22 cellular contexts compared by ENCODE assay signal in the genomic region with DNA sequence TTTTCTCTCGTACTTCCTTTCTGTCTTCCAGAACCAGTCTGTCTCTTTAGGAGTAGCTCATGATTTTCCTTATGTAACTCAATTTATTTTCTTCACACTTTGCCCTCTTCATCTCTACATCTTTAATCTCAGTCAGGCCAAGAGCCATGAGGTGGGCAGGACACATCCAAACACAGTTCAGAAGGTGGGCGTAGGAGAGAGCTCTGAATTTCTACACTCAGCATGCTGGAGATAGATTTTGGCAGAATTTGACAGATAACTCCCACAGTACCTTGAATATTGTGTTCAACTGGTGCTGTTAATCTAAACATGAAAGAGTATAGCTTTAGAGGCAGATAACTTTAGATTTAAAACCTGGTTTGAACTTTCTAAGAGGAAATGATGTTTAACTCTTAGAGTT.
"Had no signal": no experiment of that assay in that cellular context is flagged by ENCODE, and none has a peak within 500 bp of the region (broad histone marks: within the 10 kb centered on the region; RNA-seq: fewer than 3 reads in every experiment).

No MANE protein-coding gene starts in this region.

- H3K27me3 ChIP-seq: MG63, SJSA1 had no signal

- H3K9me3 ChIP-seq: MG63, SJSA1 had no signal

- DNase-seq: IMR-90, Karpas-422, KG1, MG63, NCI-H1092, NCI-H1105 treated with DMSO at 0.1 percent for 48 hours, NCI-H1417 treated with DMSO at 0.1 percent for 48 hours, NCI-H146, NCI-H1694 treated with DMSO at 0.1 percent for 48 hours, NCI-H1930, NCI-H2081, NCI-H2107, NCI-H226, NCI-H446, NCI-H510A, NCI-H524 treated with DMSO at 0.1 percent for 48 hours, NCI-H69, Right ventricle myocardium superior, RPMI8226, SIG-M5 had no signal

- H3K4me3 ChIP-seq: MG63, SJSA1, SK-N-MC had no signal

- H3K36me3 ChIP-seq: MG63, SJSA1 had no signal

- H3K27ac ChIP-seq: SJSA1, SK-N-MC had no signal
